8 cellular contexts compared by ENCODE assay signal in the genomic region with DNA sequence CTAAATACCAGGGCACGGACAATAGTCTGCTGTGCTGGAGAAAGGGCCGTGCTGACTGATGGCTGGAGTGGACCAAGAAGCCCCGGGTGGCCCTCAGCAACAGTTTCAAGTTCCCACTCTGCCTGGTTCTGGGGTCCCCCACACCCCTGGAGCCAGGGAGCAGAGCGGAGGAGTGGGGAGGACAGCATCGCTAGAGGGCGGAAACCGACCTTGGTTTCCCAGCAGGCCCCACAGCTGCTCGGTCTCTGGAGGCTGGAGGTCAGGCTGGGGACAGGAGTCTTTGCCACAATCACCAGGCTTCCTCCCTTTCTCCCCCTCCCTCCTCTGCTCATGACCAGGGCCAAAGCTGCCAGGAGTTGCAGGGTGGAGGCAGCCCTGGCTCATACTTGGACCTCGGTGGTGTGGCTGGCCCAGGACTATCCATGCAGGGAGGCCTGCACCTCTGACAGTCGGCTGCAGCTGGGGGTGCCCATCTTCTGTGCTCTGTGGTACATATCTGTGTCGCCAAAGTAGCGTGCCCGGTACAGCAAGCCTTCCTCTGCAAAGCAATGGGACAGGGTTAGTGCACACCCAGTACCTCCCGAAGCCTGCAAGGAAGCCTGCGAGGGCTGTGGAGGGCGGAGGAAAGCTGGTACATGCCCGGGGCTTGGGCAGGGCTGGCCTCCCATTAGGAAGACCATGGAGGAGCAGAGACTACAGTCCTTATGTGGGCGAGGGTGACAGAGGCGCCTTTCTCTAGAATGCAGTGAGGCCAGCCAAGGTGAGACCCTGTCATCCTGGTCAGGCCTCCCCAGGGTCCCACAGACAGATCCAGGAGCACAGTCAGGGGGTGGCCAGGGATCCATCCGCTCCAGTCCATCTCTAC. TPM values are rescaled to one million over a fixed set of nuclear protein-coding genes. Genes with fewer than 3 reads are reported as not detected.
DNase-seq lines count a peak whose midpoint lies in the region; FAIRE-seq and TF ChIP-seq lines count a peak whose summit lies in the region.

No MANE protein-coding gene starts in this region.

- WGBS in lower leg skin, 2 donors = 53 to 61% methylated on average over 18 to 20 of the region's 20 CpGs

- no peak for FAIRE-seq in frontal cortex (lab: Jason Lieb, UNC)

- H3K4me1 Mint-ChIP-seq in type B pancreatic cell (ENCODE audit: unreplicated experiment) = peaks cover 42% of the 10 kb centered on the region

- no peak overlapping the region for H3K4me3 ChIP-seq in H7 (ENCODE audit: insufficient read depth, low read depth, low read length)
- H3K4me3 ChIP-seq in NB4 (ENCODE audit: low read depth, low read length) = no peak overlapping the region
- H3K4me3 ChIP-seq in lower leg skin (ENCODE audit: low read depth, poor library complexity, severe bottlenecking) = no peak overlapping the region

- H3K27ac Mint-ChIP-seq in type B pancreatic cell = no peak overlapping the region

- peak; percentile 18 for TF ChIP-seq CTCF in GM13977 (IDR thresholded peaks at IDR 0.05; ENCODE audit: extremely low read depth, insufficient read depth, missing control alignments)
- no peak for TF ChIP-seq CTCF in NB4 (IDR thresholded peaks at IDR 0.05; ENCODE audit: low read depth, low read length)
- TF ChIP-seq CTCF in lower leg skin (IDR thresholded peaks at IDR 0.05) = no peak
- TF ChIP-seq CTCF in type B pancreatic cell (conservative IDR thresholded peaks at IDR 0.05) = no peak

- peak overlapping the region; percentile 25 for H3K4me3 Mint-ChIP-seq in type B pancreatic cell

- H3K9me3 Mint-ChIP-seq in type B pancreatic cell = no peaks in the 10 kb centered on the region

- in situ Hi-C loops in GM13977 (cut with MboI; ENCODE audit: low pct_unique_long_range_greater_than_20kb, low sequenced_read_pairs, unreplicated experiment) = loop anchor here (10.0 to 25.0 kb wide), 3 partner anchors 81 to 398 kb away; no protein-coding TSS in a partner anchor

- DNase-seq in GM13977 (ENCODE audit: low spot score) (peak; percentile 57), H7 (peak; percentile 21), NB4 (ENCODE audit: low read depth) (peak; percentile 73), astrocyte of the hippocampus (ENCODE audit: low read depth, low spot score) (peak; percentile 84), lower leg skin (ENCODE audit: low spot score in 2 of 2) (peak; percentile 71 to 93), type B pancreatic cell (ENCODE audit: extremely low spot score, unreplicated experiment) (no peak), middle frontal gyrus (ENCODE audit: extremely low spot score, low spot score) (no peak), frontal cortex (ENCODE audit: low spot score in 2 of 2) (no peak)

- peaks cover 8% of the 10 kb centered on the region for H3K36me3 Mint-ChIP-seq in type B pancreatic cell

- H3K27me3 Mint-ChIP-seq in type B pancreatic cell = no peaks in the 10 kb centered on the region

- peaks cover 14% of the 10 kb centered on the region for H3K36me3 ChIP-seq in H7 (replicated peaks; ENCODE audit: control insufficient read depth, insufficient read depth, low read length)

- intact Hi-C loops in lower leg skin (cut with DNase I; ENCODE audit: low total_unique reads) = loop anchor here (10.0 kb wide), 3 partner anchors 61 to 381 kb away; partner anchors contain the start of gene DDIT4

- H3K27me3 ChIP-seq in H7 (ENCODE audit: control insufficient read depth, insufficient read depth, low read length) = no peaks in the 10 kb centered on the region

- TF ChIP-seq POLR2A in NB4 (IDR thresholded peaks at IDR 0.05; ENCODE audit: extremely low read depth, insufficient read length) (no peak), lower leg skin (IDR thresholded peaks at IDR 0.05) (no peak)

RNA-seq across cellular contexts. Expression of gene DNAJB12, which starts 19.1 kb away (rescaled TPM):
- total RNA-seq in H7 (2014; rRNA removed; shearing (Covaris generic)) = 18.8 and 19.3 TPM in 2 replicates
- total RNA-seq in lower leg skin (10 to 100 TPM; 32.8 to 54.4 (median 48.1) TPM), type B pancreatic cell (ENCODE audit: low replicate concordance) (30.6 and 34.3 TPM in 2 replicates), frontal cortex (14.3 TPM)

Comparison
In these comparisons a context has a peak if more than half of its experiments do, and no peak if none do; other contexts are left out.
1. DNase-seq: peak in GM13977 (single experiment), H7 (single experiment), NB4 (single experiment), astrocyte of the hippocampus (single experiment) and lower leg skin (2 of 2); none in type B pancreatic cell (single experiment), middle frontal gyrus (single experiment) and frontal cortex (0 of 2).